In the genomic region with DNA sequence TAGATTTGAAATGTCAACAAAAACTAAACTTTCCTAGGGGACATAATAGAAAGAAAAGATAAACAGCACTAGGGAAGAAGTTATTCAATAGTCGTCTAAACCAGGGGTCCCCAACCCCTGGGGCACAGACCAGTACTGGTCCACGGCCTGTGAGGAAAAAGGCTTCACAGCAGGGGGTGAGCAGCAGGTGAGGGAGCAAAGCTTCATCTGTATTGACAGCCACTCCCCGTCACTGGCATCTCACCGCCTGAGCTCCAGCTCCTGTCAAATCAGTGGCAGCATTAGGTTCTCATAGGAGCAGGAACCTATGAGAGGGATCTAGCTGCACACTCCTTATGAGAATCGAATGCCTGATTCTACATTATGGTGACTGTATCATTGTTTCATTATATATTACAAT, we compare ENCODE assay signal across 19 cellular contexts.
"Had no signal": no experiment of that assay in that cellular context is flagged by ENCODE, and none has a peak within 500 bp of the region (broad histone marks: within the 10 kb centered on the region; RNA-seq: fewer than 3 reads in every experiment).

No MANE protein-coding gene starts in this region.

- H3K4me1 ChIP-seq: lower lobe of right lung, prostate gland, right atrium auricular region, stomach, thyroid gland had no signal

- H3K27ac ChIP-seq: coronary artery, lower lobe of right lung, prostate gland, right atrium auricular region, stomach, thyroid gland had no signal

- H3K27me3 ChIP-seq: right atrium auricular region, stomach, thyroid gland had no signal

- DNase-seq: dermis blood vessel endothelial cell; effector memory CD4-positive, alpha-beta T cell; hypothalamus; left ventricle myocardium superior; lower lobe of right lung; mucosa of descending colon; naive B cell; nucleus accumbens; stimulated activated CD4-positive, alpha-beta T cell treated with anti-CD3 and anti-CD28 coated beads, Interleukin-12 subunit alpha, Interleukin-12 subunit beta, amount 100 ng/mL, for 4 hours; stimulated activated CD4-positive, alpha-beta T cell treated with anti-CD3 and anti-CD28 coated beads, Interleukin-1b, Interleukin-23, amount 100 ng/mL, for 48 hours; stimulated activated CD4-positive, alpha-beta T cell treated with anti-CD3 and anti-CD28 coated beads, Interleukin-4, amount 100 ng/mL, for 1 hour; stimulated activated naive CD4-positive, alpha-beta T cell treated with Interleukin-2 at 50 U/mL for 16 hours; stomach; thyroid gland; trophoblast cell had no signal

- H3K9me3 ChIP-seq: lower lobe of right lung, mucosa of descending colon, prostate gland, right atrium auricular region, thyroid gland had no signal

- H3K4me2 ChIP-seq: smooth muscle cell had no signal

- H3K4me3 ChIP-seq: coronary artery, lower lobe of right lung, mucosa of descending colon, prostate gland, right atrium auricular region, smooth muscle cell, stomach, thyroid gland had no signal

- H3K36me3 ChIP-seq: lower lobe of right lung, prostate gland, right atrium auricular region, stomach, thyroid gland had no signal
